In the genomic region with DNA sequence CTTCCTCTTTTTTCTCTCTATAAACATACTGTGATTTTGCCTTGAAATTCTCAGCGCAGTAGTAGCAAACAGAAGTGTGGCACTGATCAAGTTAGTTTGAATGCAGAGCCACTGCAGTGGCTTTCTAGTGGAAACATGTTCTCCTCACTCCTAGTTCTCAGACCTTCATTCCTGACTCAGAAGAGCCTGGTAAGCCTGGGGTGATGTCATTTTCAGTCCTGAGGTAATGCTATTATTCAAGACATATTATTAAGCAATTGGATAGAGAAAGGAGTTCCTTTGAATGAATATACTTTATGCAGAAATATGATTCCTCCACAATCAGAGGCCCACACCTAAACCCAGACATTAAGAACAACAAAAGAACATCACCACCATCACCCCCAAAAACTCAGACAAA, we compare ENCODE assay signal across 9 cellular contexts.
DNase-seq lines count a peak whose midpoint lies in the region; ATAC-seq and TF ChIP-seq lines count a peak whose summit lies in the region.
"Had no signal": no experiment of that assay in that cellular context is flagged by ENCODE, and none has a peak within 500 bp of the region (broad histone marks: within the 10 kb centered on the region; RNA-seq: fewer than 3 reads in every experiment).

No MANE protein-coding gene starts in this region.

- H3K4me3 ChIP-seq in retinal pigment epithelial cell (ENCODE audit: low read length) = no peak overlapping the region
- no peak overlapping the region for H3K4me3 ChIP-seq in WERI-Rb-1 (ENCODE audit: low read depth, low read length)

- peaks cover 4% of the 10 kb centered on the region for H3K9me3 Mint-ChIP-seq in T-helper 2 cell treated with Interferon-gamma antibody and Interleukin-4, amounts not matched to agents 5 μg/mL and 100 μg/mL, for 36 hours

- peaks cover 16% of the 10 kb centered on the region for H3K4me1 Mint-ChIP-seq in T-helper 2 cell treated with Interferon-gamma antibody and Interleukin-4, amounts not matched to agents 5 μg/mL and 100 μg/mL, for 36 hours (ENCODE audit: low read depth)

- CTCF ChIA-PET in RWPE1 (lab: Yijun Ruan, JAX) = no interaction called here

- no peak overlapping the region for H3K4me3 Mint-ChIP-seq in T-helper 2 cell treated with Interferon-gamma antibody and Interleukin-4, amounts not matched to agents 5 μg/mL and 100 μg/mL, for 36 hours

- H3K9me3 ChIP-seq in WERI-Rb-1 (ENCODE audit: severe bottlenecking) = peaks cover 1% of the 10 kb centered on the region

- H3K36me3 Mint-ChIP-seq in T-helper 2 cell treated with Interferon-gamma antibody and Interleukin-4, amounts not matched to agents 5 μg/mL and 100 μg/mL, for 36 hours (ENCODE audit: low read depth) = no peaks in the 10 kb centered on the region

- no peaks in the 10 kb centered on the region for H3K36me3 ChIP-seq in WERI-Rb-1

- no peak overlapping the region for H3K27ac Mint-ChIP-seq in T-helper 2 cell treated with Interferon-gamma antibody and Interleukin-4, amounts not matched to agents 5 μg/mL and 100 μg/mL, for 36 hours

- peak; percentile 62 for DNase-seq in GM04503 (ENCODE audit: low read depth)
- peak; percentile 88 for DNase-seq in RWPE1 (ENCODE audit: low spot score)
- DNase-seq in fibroblast of peridontal ligament (ENCODE audit: extremely low read depth) = peak; percentile 89
- DNase-seq in retinal pigment epithelial cell (ENCODE audit: low read depth) = peak; percentile 74
- no peak for DNase-seq in GOT3 (lab: John Stamatoyannopoulos, UW)
- no peak for DNase-seq in T-helper 2 cell treated with Interferon-gamma antibody and Interleukin-4, amounts not matched to agents 5 μg/mL and 100 μg/mL, for 36 hours (ENCODE audit: low spot score)
- DNase-seq in WERI-Rb-1 = no peak
- DNase-seq: effector CD8-positive, alpha-beta T cell had no signal

- H3K27me3 Mint-ChIP-seq in T-helper 2 cell treated with Interferon-gamma antibody and Interleukin-4, amounts not matched to agents 5 μg/mL and 100 μg/mL, for 36 hours (ENCODE audit: low read depth) = no peaks in the 10 kb centered on the region

- no peak for ATAC-seq in HG02852 (IDR thresholded peaks at IDR 0.05; ENCODE audit: unreplicated experiment)

- TF ChIP-seq CTCF in RWPE1 (conservative IDR thresholded peaks at IDR 0.05; ENCODE audit: low read depth) = no peak
- no peak for TF ChIP-seq CTCF in retinal pigment epithelial cell (conservative IDR thresholded peaks at IDR 0.05; ENCODE audit: low read depth, low read length)
- no peak for TF ChIP-seq CTCF in WERI-Rb-1 (IDR thresholded peaks at IDR 0.05; ENCODE audit: low read depth, low read length)

- no peaks in the 10 kb centered on the region for H3K27me3 ChIP-seq in WERI-Rb-1 (ENCODE audit: insufficient read depth, low read depth, severe bottlenecking)

- H3K27ac ChIP-seq in RWPE1 (no peak overlapping the region), WERI-Rb-1 (no peak overlapping the region)

- POLR2A ChIA-PET in RWPE1 (lab: Yijun Ruan, JAX; ENCODE audit: low non-redundant PET) = no interaction called here

Comparison
In these comparisons a context has a peak if more than half of its experiments do, and no peak if none do; other contexts are left out.
1. DNase-seq: peak in GM04503 (single experiment), RWPE1 (single experiment), fibroblast of peridontal ligament (single experiment) and retinal pigment epithelial cell (single experiment); none in GOT3 (single experiment), T-helper 2 cell treated with Interferon-gamma antibody and Interleukin-4, amounts not matched to agents 5 μg/mL and 100 μg/mL, for 36 hours (single experiment) and WERI-Rb-1 (single experiment).